ENCODE assay signal across 25 cellular contexts in the genomic region with DNA sequence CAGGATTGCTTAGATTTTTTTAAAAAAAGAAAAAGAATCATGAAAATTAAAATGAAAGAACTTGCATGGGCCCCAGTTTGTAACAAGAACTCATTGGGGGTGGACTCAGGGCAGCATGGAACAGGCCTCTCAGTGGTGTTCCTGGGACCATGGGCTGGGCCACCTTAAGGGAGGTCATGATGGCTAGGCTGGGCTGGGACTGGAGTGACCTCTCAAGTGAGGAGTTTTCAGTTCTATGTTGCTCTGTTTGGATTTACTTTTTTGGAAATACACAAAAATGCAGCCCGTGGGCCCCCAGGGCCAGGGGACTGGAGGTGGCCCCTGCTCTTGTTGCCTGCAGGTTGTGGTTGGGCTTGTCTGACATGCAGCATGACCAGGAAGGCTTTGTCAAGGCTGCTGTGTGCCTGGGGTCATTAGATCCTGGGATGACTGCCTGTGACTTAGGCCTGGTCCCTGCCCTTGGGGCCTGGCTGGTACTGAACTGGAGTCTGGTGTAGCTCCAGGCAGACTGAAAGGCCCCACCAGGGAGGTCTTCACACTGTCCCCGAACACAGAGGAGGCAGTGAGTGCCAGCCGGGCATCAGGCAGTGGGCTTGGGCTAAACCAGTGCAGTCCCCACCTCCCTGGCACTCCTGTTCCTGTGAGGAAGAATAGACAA.
"Had no signal": no experiment of that assay in that cellular context is flagged by ENCODE, and none has a peak within 500 bp of the region (broad histone marks: within the 10 kb centered on the region; RNA-seq: fewer than 3 reads in every experiment).

No MANE protein-coding gene starts in this region.

- H3K36me3 ChIP-seq: left lung, pancreas, transverse colon, vagina had no signal

- H3K27ac ChIP-seq: body of pancreas, left lung, pancreas, skin epidermis, transverse colon, vagina had no signal

- H3K4me1 ChIP-seq: body of pancreas, left lung, pancreas had no signal

- H3K9me3 ChIP-seq: pancreas, transverse colon had no signal

- H3K4me3 ChIP-seq: body of pancreas, left lung, pancreas, skin epidermis, transverse colon, vagina had no signal

- ATAC-seq: body of pancreas; left lung; pancreas; right cardiac atrium; stimulated activated effector memory CD8-positive, alpha-beta T cell treated with anti-CD3 and anti-CD28 coated beads, Interleukin-12 subunit alpha, Interleukin-12 subunit beta, amount 100 ng/mL, for 72 hours; T-helper 17 cell had no signal

- H3K27me3 ChIP-seq: body of pancreas, pancreas, transverse colon, vagina had no signal

- DNase-seq: activated CD4-positive, alpha-beta memory T cell treated with anti-CD3 and anti-CD28 coated beads for 36 hours; activated CD4-positive, alpha-beta T cell treated with anti-CD3 and anti-CD28 coated beads for 4 hours; activated CD4-positive, CD25-positive, alpha-beta regulatory T cell; activated gamma-delta T cell; activated naive CD4-positive, alpha-beta T cell treated with anti-CD3 and anti-CD28 coated beads, Interleukin-2, amount 50 U/mL, for 16 hours; activated naive CD8-positive, alpha-beta T cell treated with anti-CD3 and anti-CD28 coated beads, Interleukin-2, amount 50 U/mL, for 24 hours; activated T-cell treated with anti-CD3 and anti-CD28 coated beads, Interleukin-2, amount 50 U/mL, for 48 hours; body of pancreas; caudate nucleus; effector memory CD4-positive, alpha-beta T cell; foreskin melanocyte; hippocampal formation; kidney glomerular epithelial cell; mammary epithelial cell; midbrain; natural killer cell; stimulated activated CD4-positive, alpha-beta T cell treated with anti-CD3 and anti-CD28 coated beads, Interleukin-2, amount 100 ng/mL, for 24 hours; T-helper 17 cell; transverse colon had no signal
